18 cellular contexts compared by ENCODE assay signal in genomic region chr2:174826051-174826450, GRCh38.
DNase-seq lines count a peak whose midpoint lies in the region; ATAC-seq and TF ChIP-seq lines count a peak whose summit lies in the region.
"Had no signal": no experiment of that assay in that cellular context is flagged by ENCODE, and none has a peak within 500 bp of the region (broad histone marks: within the 10 kb centered on the region; RNA-seq: fewer than 3 reads in every experiment).

No MANE protein-coding gene starts in this region.

- CTCF ChIA-PET in WTC11 (lab: Charles Lee) = no interaction called here

- H3K4me3 ChIP-seq in GM23248 (no peak overlapping the region), fibroblast of pulmonary artery (replicated peaks; ENCODE audit: low read depth, low read length) (no peak overlapping the region), rectal smooth muscle tissue (ENCODE audit: low read length) (no peak overlapping the region), transverse colon (no peak overlapping the region)

- peak overlapping the region; percentile 14; the same call in 1 of the 2 replicates for H2AFZ ChIP-seq in GM23248

- peaks cover 39% of the 10 kb centered on the region for H3K4me1 ChIP-seq in GM23248 (ENCODE audit: insufficient read depth)
- peaks cover 7% of the 10 kb centered on the region for H3K4me1 ChIP-seq in rectal smooth muscle tissue (ENCODE audit: control insufficient read depth, insufficient read depth, low read length)
- peaks cover 0 to 5% (median 0%) of the 10 kb centered on the region in 4 donors for H3K4me1 ChIP-seq in transverse colon

- in situ Hi-C loops in GM23248 (cut with MboI) = no loop called here
- in situ Hi-C loops in transverse colon (cut with MboI; ENCODE audit: low pct_ligation_motif_present in 1 of 4, low pct_unique_long_range_greater_than_20kb in 1 of 4, low sequenced_read_pairs in 3 of 4) = no loop called here

- TF ChIP-seq EP300 in transverse colon (IDR thresholded peaks at IDR 0.05; ENCODE audit: low read depth) = no peak

- no peak for TF ChIP-seq CTCF in WTC11 (IDR thresholded peaks at IDR 0.05)
- TF ChIP-seq CTCF in fibroblast of pulmonary artery (IDR thresholded peaks at IDR 0.05; ENCODE audit: low read length, missing control alignments) = no peak
- no peak for TF ChIP-seq CTCF in transverse colon (IDR thresholded peaks at IDR 0.05)

- H3K27me3 ChIP-seq in GM23248 (replicated peaks; ENCODE audit: insufficient read depth) (no peaks in the 10 kb centered on the region), rectal smooth muscle tissue (ENCODE audit: control insufficient read depth, insufficient read depth, low read length) (no peaks in the 10 kb centered on the region), transverse colon (no peaks in the 10 kb centered on the region)

- peaks cover 24% of the 10 kb centered on the region for H3K36me3 ChIP-seq in GM23248 (ENCODE audit: low read depth)
- no peaks in the 10 kb centered on the region for H3K36me3 ChIP-seq in rectal smooth muscle tissue (ENCODE audit: control insufficient read depth, insufficient read depth, low read length)
- no peaks in the 10 kb centered on the region for H3K36me3 ChIP-seq in transverse colon

- TF ChIP-seq POLR2A in transverse colon (IDR thresholded peaks at IDR 0.05) = no peak

- H3K27me3 Mint-ChIP-seq in WTC11 (ENCODE audit: low read depth) = no peaks in the 10 kb centered on the region
- peaks cover 0 to 20% of the 10 kb centered on the region in 2 donors for H3K27me3 Mint-ChIP-seq in natural killer cell treated with Interleukin-12 subunit alpha and Interleukin-12 subunit beta and Interleukin-15 and Interleukin-18, amount 100 ng/mL, for 72 hours

- H3K9me3 Mint-ChIP-seq in WTC11 = peaks cover 15% of the 10 kb centered on the region
- H3K9me3 Mint-ChIP-seq in natural killer cell treated with Interleukin-12 subunit alpha and Interleukin-12 subunit beta and Interleukin-15 and Interleukin-18, amount 100 ng/mL, for 72 hours = no peaks in the 10 kb centered on the region
- H3K9me3 Mint-ChIP-seq: T-helper 2 cell treated with Interferon-gamma antibody and Interleukin-4, amounts not matched to agents 5 μg/mL and 100 μg/mL, for 36 hours had no signal

- no peaks in the 10 kb centered on the region for H4K20me1 ChIP-seq in GM23248 (ENCODE audit: insufficient read depth)

- H3K9me2 ChIP-seq in GM23248 (ENCODE audit: insufficient read depth) = no peaks in the 10 kb centered on the region

- H3K4me1 Mint-ChIP-seq in WTC11 = peaks cover 45% of the 10 kb centered on the region
- no peaks in the 10 kb centered on the region for H3K4me1 Mint-ChIP-seq in natural killer cell treated with Interleukin-12 subunit alpha and Interleukin-12 subunit beta and Interleukin-15 and Interleukin-18, amount 100 ng/mL, for 72 hours (ENCODE audit: low read depth in 2 of 2)
- H3K4me1 Mint-ChIP-seq: B cell had no signal

- no peak overlapping the region for H3K4me3 Mint-ChIP-seq in WTC11
- H3K4me3 Mint-ChIP-seq in natural killer cell treated with Interleukin-12 subunit alpha and Interleukin-12 subunit beta and Interleukin-15 and Interleukin-18, amount 100 ng/mL, for 72 hours = no peak overlapping the region
- H3K4me3 Mint-ChIP-seq: B cell; T-helper 2 cell treated with Interferon-gamma antibody and Interleukin-4, amounts not matched to agents 5 μg/mL and 100 μg/mL, for 36 hours had no signal

- peaks cover 24% of the 10 kb centered on the region for H3K36me3 Mint-ChIP-seq in WTC11
- no peaks in the 10 kb centered on the region for H3K36me3 Mint-ChIP-seq in natural killer cell treated with Interleukin-12 subunit alpha and Interleukin-12 subunit beta and Interleukin-15 and Interleukin-18, amount 100 ng/mL, for 72 hours

- H3K27ac ChIP-seq in GM23248 (peak overlapping the region; percentile 59), rectal smooth muscle tissue (ENCODE audit: low read depth, low read length) (peak overlapping the region; percentile 7), transverse colon (no peak overlapping the region)

- 44 to 50% methylated on average over 2 of the region's 2 CpGs for WGBS in GM23248 (ENCODE audit: low coverage in 1 of 2, low lambda C conversion rate in 2 of 2, missing lambda C conversion rate in 2 of 2), 2 experiments
- WGBS in transverse colon (ENCODE audit: low coverage in 1 of 2), 2 donors = 32 to 43% methylated on average over 1 to 2 of the region's 2 CpGs

- H3K9ac ChIP-seq in GM23248 (peak overlapping the region; percentile 48; the same call in 1 of the 2 replicates), rectal smooth muscle tissue (ENCODE audit: low read length) (no peak overlapping the region)

- peak overlapping the region; percentile 85 for H3K27ac Mint-ChIP-seq in WTC11
- H3K27ac Mint-ChIP-seq in natural killer cell treated with Interleukin-12 subunit alpha and Interleukin-12 subunit beta and Interleukin-15 and Interleukin-18, amount 100 ng/mL, for 72 hours = no peak overlapping the region
- H3K27ac Mint-ChIP-seq: B cell; T-helper 2 cell treated with Interferon-gamma antibody and Interleukin-4, amounts not matched to agents 5 μg/mL and 100 μg/mL, for 36 hours had no signal

- peak overlapping the region; percentile 67 for H3K4me2 ChIP-seq in GM23248 (ENCODE audit: unreplicated experiment)

- no peaks in the 10 kb centered on the region for H3K9me3 ChIP-seq in GM23248 (ENCODE audit: low read depth)
- no peaks in the 10 kb centered on the region for H3K9me3 ChIP-seq in transverse colon

- intact Hi-C loops in transverse colon (cut with DNase I; ENCODE audit: low total_unique reads) = no loop called here

- ATAC-seq in WTC11 (no peak), HG02840 (IDR thresholded peaks at IDR 0.05; ENCODE audit: low FRiP score, unreplicated experiment) (no peak)
- ATAC-seq in natural killer cell treated with Interleukin-12 subunit alpha and Interleukin-12 subunit beta and Interleukin-15 and Interleukin-18, amount 100 ng/mL, for 72 hours = no peak
- ATAC-seq: stimulated activated naive CD8-positive, alpha-beta T cell treated with anti-CD3 and anti-CD28 coated beads, Interleukin-15, Interleukin-2, amounts not matched to agents 100 U/mL and 50 U/mL, for 24 hours had no signal

- peaks cover 29% of the 10 kb centered on the region for H3F3A ChIP-seq in GM23248 (ENCODE audit: insufficient read depth)

- DNase-seq in GM23248 (no peak), WTC11 (ENCODE audit: low spot score) (no peak), fibroblast of pulmonary artery (ENCODE audit: low read depth) (peak; percentile 10), CD1c-positive myeloid dendritic cell (ENCODE audit: extremely low spot score) (no peak), transverse colon (no peak)
- DNase-seq in natural killer cell treated with Interleukin-12 subunit alpha and Interleukin-12 subunit beta and Interleukin-15 and Interleukin-18, amount 100 ng/mL, for 72 hours (ENCODE audit: low spot score) = no peak
- DNase-seq: activated CD4-positive, alpha-beta T cell treated with anti-CD3 and anti-CD28 coated beads for 1 hour; central memory CD4-positive, alpha-beta T cell; effector memory CD4-positive, alpha-beta T cell; Karpas-422; NCI-H1417; NCI-H526 treated with DMSO at 0.1 percent for 48 hours; retina; stimulated activated naive CD8-positive, alpha-beta T cell treated with anti-CD3 and anti-CD28 coated beads, Interleukin-15, Interleukin-2, amounts not matched to agents 100 U/mL and 50 U/mL, for 24 hours had no signal

- H3K79me2 ChIP-seq in GM23248 (ENCODE audit: insufficient read depth) = peaks cover 100% of the 10 kb centered on the region

- POLR2A ChIA-PET in WTC11 (lab: Charles Lee) = no interaction called here

TF ChIP-seq in WTC11, 78 proteins besides CTCF, POLR2A, EP300 and RAD21 (continues in another document):
- TF ChIP-seq ZNF416 (CRISPR knock-in tag; IDR thresholded peaks at IDR 0.05) = no peak
- no peak for TF ChIP-seq TEAD1 (CRISPR knock-in tag; IDR thresholded peaks at IDR 0.05)
- no peak for TF ChIP-seq ZNF219 (CRISPR knock-in tag; IDR thresholded peaks at IDR 0.05; ENCODE audit: borderline replicate concordance)
- TF ChIP-seq JAZF1 (CRISPR knock-in tag; IDR thresholded peaks at IDR 0.05) = no peak
- TF ChIP-seq E2F1 (CRISPR knock-in tag; IDR thresholded peaks at IDR 0.05) = no peak
- no peak for TF ChIP-seq ZNF425 (CRISPR knock-in tag; conservative IDR thresholded peaks at IDR 0.05)
- TF ChIP-seq GABPB1 (CRISPR knock-in tag; IDR thresholded peaks at IDR 0.05) = no peak
- no peak for TF ChIP-seq ZNF121 (CRISPR knock-in tag; IDR thresholded peaks at IDR 0.05)
- TF ChIP-seq TEAD4 (CRISPR knock-in tag; IDR thresholded peaks at IDR 0.05) = no peak
- no peak for TF ChIP-seq NFE2L1 (CRISPR knock-in tag; IDR thresholded peaks at IDR 0.05)
- no peak for TF ChIP-seq CBFB (CRISPR knock-in tag; IDR thresholded peaks at IDR 0.05; ENCODE audit: low read depth)
- no peak for TF ChIP-seq ZNF423 (CRISPR knock-in tag; IDR thresholded peaks at IDR 0.05)

Comparison
In these comparisons a context has a peak if more than half of its experiments do, and no peak if none do; other contexts are left out.
1. H3K27ac ChIP-seq: peak in GM23248 (single experiment) and rectal smooth muscle tissue (single experiment); none in transverse colon (0 of 4).